Comparison of ENCODE assay signal across 15 cellular contexts in the genomic region with DNA sequence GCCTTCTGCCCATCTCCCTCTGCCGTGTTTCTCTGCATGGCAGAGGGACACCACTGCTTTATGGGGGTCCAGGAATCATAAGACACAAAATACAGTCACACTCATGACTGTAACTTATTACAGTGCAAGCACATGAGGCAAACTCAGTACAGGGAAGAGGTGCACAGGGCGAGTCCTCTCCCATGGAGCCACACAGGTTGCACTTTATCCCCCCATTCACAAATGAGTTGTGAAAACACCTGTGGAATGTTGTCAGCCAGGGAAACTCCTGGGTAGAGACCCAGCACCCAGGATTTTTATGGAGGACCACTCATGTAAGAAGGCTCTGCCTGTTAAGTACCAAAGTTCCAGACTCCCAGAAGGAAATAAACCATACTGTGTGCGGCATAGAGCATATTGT.
DNase-seq lines count a peak whose midpoint lies in the region; ATAC-seq and TF ChIP-seq lines count a peak whose summit lies in the region.
"Had no signal": no experiment of that assay in that cellular context is flagged by ENCODE, and none has a peak within 500 bp of the region (broad histone marks: within the 10 kb centered on the region; RNA-seq: fewer than 3 reads in every experiment).

No MANE protein-coding gene starts in this region.

- H3K9me3 ChIP-seq in HEK293 (ENCODE audit: control insufficient read depth, insufficient read depth, low read depth, low read length): no peaks in the 10 kb centered on the region
- no peaks in the 10 kb centered on the region for H3K9me3 ChIP-seq in right lobe of liver
- H3K9me3 ChIP-seq: A549, Caco-2, HAP-1 had no signal

- 92% methylated on average over 2 of the region's 3 CpGs for WGBS in right lobe of liver (ENCODE audit: insufficient coverage, low coverage, low lambda C conversion rate, missing lambda C conversion rate)

- CTCF ChIA-PET in HEK293 (lab: Yijun Ruan, JAX): interaction anchor here (0.6 kb wide), 1 partner anchor 1393 kb away, joined by 3 read pairs; no protein-coding TSS in a partner anchor

- intact Hi-C loops in natural killer cell (cut with micrococcal nuclease): no loop called here
- intact Hi-C loops in right lobe of liver (cut with DNase I): no loop called here

- H3K36me3 Mint-ChIP-seq in endothelial cell (ENCODE audit: low read depth, unreplicated experiment) (peaks cover 8% of the 10 kb centered on the region), naive B cell (peaks cover 0 to 8% of the 10 kb centered on the region in 2 donors), natural killer cell (no peaks in the 10 kb centered on the region)

- H3K27me3 Mint-ChIP-seq in endothelial cell (ENCODE audit: unreplicated experiment): peaks cover 6% of the 10 kb centered on the region
- no peaks in the 10 kb centered on the region for H3K27me3 Mint-ChIP-seq in naive B cell
- H3K27me3 Mint-ChIP-seq in natural killer cell (ENCODE audit: low read depth in 2 of 2): no peaks in the 10 kb centered on the region
- H3K27me3 Mint-ChIP-seq: CD8-positive, alpha-beta memory T cell had no signal

- TF ChIP-seq POLR2A in right lobe of liver (IDR thresholded peaks at IDR 0.05): no peak

- H3K4me1 Mint-ChIP-seq in endothelial cell (ENCODE audit: unreplicated experiment) (peaks cover 69% of the 10 kb centered on the region), naive B cell (peaks cover 68 to 85% (median 84%) of the 10 kb centered on the region in 3 donors), natural killer cell (peaks cover 47 to 51% of the 10 kb centered on the region in 2 donors)

- peaks cover 16% of the 10 kb centered on the region for H3K4me1 ChIP-seq in HEK293 (ENCODE audit: control insufficient read depth, insufficient read depth, low read length)
- H3K4me1 ChIP-seq in right lobe of liver: peaks cover 0 to 23% (median 6%) of the 10 kb centered on the region in 4 donors
- H3K4me1 ChIP-seq: Caco-2 had no signal

- no peaks in the 10 kb centered on the region for H3K36me3 ChIP-seq in HEK293 (ENCODE audit: control insufficient read depth in 2 of 2, insufficient read depth in 1 of 2, low read length in 2 of 2)
- H3K36me3 ChIP-seq in right lobe of liver: no peaks in the 10 kb centered on the region
- H3K36me3 ChIP-seq: HAP-1 had no signal

- DNase-seq in endothelial cell (ENCODE audit: low spot score) (no peak), naive B cell (no peak), dermis blood vessel endothelial cell (no peak), natural killer cell (no peak), right lobe of liver (no peak)
- DNase-seq: Caco-2; CD8-positive, alpha-beta memory T cell; DMS53; HFFc6 had no signal

- no peak overlapping the region for H3K4me3 Mint-ChIP-seq in endothelial cell (ENCODE audit: unreplicated experiment)
- H3K4me3 Mint-ChIP-seq in naive B cell: peak overlapping the region in 5 of 8 donors; percentile 44 to 75 (median 66)
- H3K4me3 Mint-ChIP-seq in natural killer cell: no peak overlapping the region
- H3K4me3 Mint-ChIP-seq: CD14-positive monocyte; CD8-positive, alpha-beta memory T cell; HFFc6 had no signal

- H3K27ac Mint-ChIP-seq in endothelial cell (ENCODE audit: unreplicated experiment) (peak overlapping the region; percentile 72), naive B cell (peak overlapping the region in 5 of 6 donors; percentile 51 to 97 (median 64)), natural killer cell (no peak overlapping the region)
- H3K27ac Mint-ChIP-seq: HFFc6 had no signal

- H3K9me3 Mint-ChIP-seq in endothelial cell (ENCODE audit: unreplicated experiment) (no peaks in the 10 kb centered on the region), naive B cell (no peaks in the 10 kb centered on the region), natural killer cell (no peaks in the 10 kb centered on the region)
- H3K9me3 Mint-ChIP-seq: CD8-positive, alpha-beta memory T cell; HFFc6 had no signal

- no peaks in the 10 kb centered on the region for H3K27me3 ChIP-seq in right lobe of liver

- H3K4me3 ChIP-seq in HEK293 (ENCODE audit: low read depth, low read length) (no peak overlapping the region), right lobe of liver (no peak overlapping the region)
- H3K4me3 ChIP-seq: A549, GM12878, HAP-1 had no signal

- ATAC-seq in naive B cell (ENCODE audit: low read depth in 2 of 2) (no peak), natural killer cell (no peak), right lobe of liver (no peak)
- ATAC-seq: A549, HepG2 had no signal

- POLR2A ChIA-PET in HEK293 (lab: Yijun Ruan, JAX): no interaction called here

- TF ChIP-seq CTCF in HEK293 (tag by site-specific recombination; IDR thresholded peaks at IDR 0.05): no peak
- no peak for TF ChIP-seq CTCF in endothelial cell (IDR thresholded peaks at IDR 0.05; ENCODE audit: unreplicated experiment)
- TF ChIP-seq CTCF in natural killer cell (IDR thresholded peaks at IDR 0.05): no peak
- no peak for TF ChIP-seq CTCF in right lobe of liver (IDR thresholded peaks at IDR 0.05)

- H3K27ac ChIP-seq in HEK293 (ENCODE audit: extremely low read depth, low read depth, low read length) (no peak overlapping the region), right lobe of liver (no peak overlapping the region)
- H3K27ac ChIP-seq: A549 had no signal

TF ChIP-seq in HEK293, 187 proteins besides CTCF, POLR2A, EP300 and RAD21:
- TF ChIP-seq SCRT2 (tag by site-specific recombination; IDR thresholded peaks at IDR 0.05): peak; percentile 72
- no peak for TF ChIP-seq ZNF138 (tag by site-specific recombination; IDR thresholded peaks at IDR 0.05; ENCODE audit: borderline replicate concordance)
- TF ChIP-seq ZNF513 (tag by site-specific recombination; IDR thresholded peaks at IDR 0.05): no peak

Comparison
In these comparisons a context has a peak if more than half of its experiments do, and no peak if none do; other contexts are left out.
1. H3K27ac Mint-ChIP-seq: peak in endothelial cell (single experiment) and naive B cell (5 of 6); none in natural killer cell (0 of 2).
2. H3K4me3 Mint-ChIP-seq: peak in naive B cell (5 of 8); none in endothelial cell (single experiment) and natural killer cell (single experiment).